ENCODE assay signal across 1 cellular context in genomic region chr12:132205271-132206092, GRCh38.
TF ChIP-seq lines count a peak whose summit lies in the region.

No MANE protein-coding gene starts in this region.

TF ChIP-seq in SK-N-SH treated with all-trans-retinoic acid at 6 μM for 48 hours, 23 proteins besides CTCF, POLR2A, EP300 and RAD21 (continued from another document):
- TF ChIP-seq, protein P1, sequence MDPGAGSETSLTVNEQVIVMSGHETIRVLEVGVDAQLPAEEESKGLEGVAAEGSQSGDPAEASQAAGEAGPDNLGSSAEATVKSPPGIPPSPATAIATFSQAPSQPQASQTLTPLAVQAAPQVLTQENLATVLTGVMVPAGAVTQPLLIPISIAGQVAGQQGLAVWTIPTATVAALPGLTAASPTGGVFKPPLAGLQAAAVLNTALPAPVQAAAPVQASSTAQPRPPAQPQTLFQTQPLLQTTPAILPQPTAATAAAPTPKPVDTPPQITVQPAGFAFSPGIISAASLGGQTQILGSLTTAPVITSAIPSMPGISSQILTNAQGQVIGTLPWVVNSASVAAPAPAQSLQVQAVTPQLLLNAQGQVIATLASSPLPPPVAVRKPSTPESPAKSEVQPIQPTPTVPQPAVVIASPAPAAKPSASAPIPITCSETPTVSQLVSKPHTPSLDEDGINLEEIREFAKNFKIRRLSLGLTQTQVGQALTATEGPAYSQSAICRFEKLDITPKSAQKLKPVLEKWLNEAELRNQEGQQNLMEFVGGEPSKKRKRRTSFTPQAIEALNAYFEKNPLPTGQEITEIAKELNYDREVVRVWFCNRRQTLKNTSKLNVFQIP (CRISPR knock-in tag; IDR thresholded peaks at IDR 0.05; ENCODE audit: borderline replicate concordance, low read depth) = no peak
- TF ChIP-seq TOX (CRISPR knock-in tag; IDR thresholded peaks at IDR 0.05; ENCODE audit: borderline replicate concordance) (no peak), ZNF565 (CRISPR knock-in tag; conservative IDR thresholded peaks at IDR 0.05; ENCODE audit: low read depth) (no peak), BACH2 (CRISPR knock-in tag; IDR thresholded peaks at IDR 0.05; ENCODE audit: borderline replicate concordance) (no peak), CSDC2 (CRISPR knock-in tag; IDR thresholded peaks at IDR 0.05) (no peak)
